Comparison of ENCODE assay signal across 8 cellular contexts in the genomic region with DNA sequence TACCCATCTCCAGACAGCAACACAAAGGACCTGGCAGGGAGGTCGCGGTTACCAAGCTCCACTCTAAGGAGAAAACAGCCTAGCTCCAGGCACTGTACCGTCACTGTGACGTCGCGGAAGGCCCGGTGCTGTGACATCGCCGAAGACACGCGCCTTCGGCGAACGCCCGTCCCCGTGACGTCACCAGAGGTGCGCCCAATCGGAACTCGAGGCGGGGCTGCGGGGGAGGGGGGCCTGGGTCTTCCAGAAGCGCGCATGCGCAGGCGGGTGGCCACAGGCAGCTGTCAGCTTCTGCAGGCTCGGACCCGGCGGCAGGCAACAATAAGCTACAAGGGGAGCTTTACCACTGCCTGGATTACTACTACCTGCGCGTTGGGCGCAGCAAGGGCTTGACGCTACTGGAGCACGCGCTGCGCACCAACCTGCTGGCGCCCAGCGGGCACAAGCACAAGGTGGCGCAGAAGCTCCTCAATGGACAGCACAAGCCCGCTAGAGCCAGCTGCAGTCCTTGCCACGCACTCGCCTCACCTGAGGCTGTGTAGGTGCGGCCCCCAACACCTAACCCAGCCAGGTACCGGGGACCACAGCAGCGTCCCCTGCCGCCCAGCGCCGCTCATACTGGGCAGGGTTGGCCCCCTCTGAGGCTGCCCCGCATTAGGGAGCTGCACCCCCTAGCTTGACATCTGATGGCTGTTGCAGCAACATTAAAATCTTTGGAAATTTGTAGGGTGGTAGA.
A peak's percentile ranks its signal among the peaks of the same experiment; 100 is the strongest.
DNase-seq lines count a peak whose midpoint lies in the region; ATAC-seq and TF ChIP-seq lines count a peak whose summit lies in the region.

No MANE protein-coding gene starts in this region.

- peak in 1 of 2 donors; percentile 39 for TF ChIP-seq EP300 in tibial nerve (IDR thresholded peaks at IDR 0.05)

- peak overlapping the region; percentile 32 to 61 (median 52) for H3K4me3 ChIP-seq in tibial nerve

- no peaks in the 10 kb centered on the region for H3K27me3 ChIP-seq in tibial nerve

- H3K27me3 Mint-ChIP-seq in T-cell = no peaks in the 10 kb centered on the region

- peaks cover 0 to 27% (median 0%) of the 10 kb centered on the region in 3 donors for H3K36me3 ChIP-seq in tibial nerve

- CTCF ChIA-PET in T-cell (lab: Charles Lee) = interaction anchor here (0.5 to 1.7 kb wide), 9 partner anchors 8 to 600 kb away, joined by 3 to 5 read pairs (median 4); no protein-coding TSS in a partner anchor

- H3K27ac Mint-ChIP-seq in T-cell = peak overlapping the region in 1 of 2 donors; percentile 44

- H3K4me1 ChIP-seq in tibial nerve = peaks cover 0 to 14% (median 7%) of the 10 kb centered on the region in 4 donors

- peaks cover 8 to 15% (median 15%) of the 10 kb centered on the region in 3 donors for H3K4me1 Mint-ChIP-seq in T-cell

- H3K27ac ChIP-seq in tibial nerve = peak overlapping the region in 2 of 4 donors; percentile 60 to 67

- 5 to 6% methylated on average over 22 to 23 of the region's 49 CpGs for WGBS in tibial nerve, 2 donors

- peak; percentile 77 to 90 (median 84) for ATAC-seq in T-cell (replicated peaks in 1 of 4)
- ATAC-seq in left ventricle myocardium superior = peak; percentile 94

- intact Hi-C loops in left ventricle myocardium superior (cut with micrococcal nuclease) (loop anchor here (10.0 kb wide), 1 partner anchor 209 kb away; a partner anchor contains a TSS), posterior vena cava (cut with DNase I) (no loop called here)

- H3K4me3 Mint-ChIP-seq in T-cell = peak overlapping the region; percentile 71 to 82 (median 76)

- H3K9me3 Mint-ChIP-seq in T-cell = no peaks in the 10 kb centered on the region

- TF ChIP-seq POLR2A in GM19099 (IDR thresholded peaks at IDR 0.05; ENCODE audit: extremely low read depth, insufficient read length, low read depth) (peak; percentile 22), tibial nerve (IDR thresholded peaks at IDR 0.05) (peak in 1 of 2 donors; percentile 33)

- DNase-seq in AG08395 (ENCODE audit: low spot score) (peak; percentile 83), HUDEP-2 (lab: John Stamatoyannopoulos, UW; ENCODE audit: unreplicated experiment in 76 of 76) (peak in 69 of 76 experiments; percentile 7 to 95 (median 77)), T-cell (peak; percentile 61 to 89 (median 84)), anterior cingulate cortex (lab: John Stamatoyannopoulos, UW) (peak in 57 of 58 donors; percentile 4 to 94 (median 86)), left ventricle myocardium superior (peak; percentile 89), posterior vena cava (ENCODE audit: low spot score) (peak; percentile 96), tibial nerve (ENCODE audit: low spot score in 2 of 2) (peak; percentile 47 to 49)

- no peaks in the 10 kb centered on the region for H3K9me3 ChIP-seq in tibial nerve

- POLR2A ChIA-PET in T-cell (lab: Charles Lee) = interaction anchor here (0.6 to 1.3 kb wide), 5 partner anchors 79 to 1375 kb away, joined by 3 to 5 read pairs (median 4); a partner anchor contains a TSS

- peaks cover 10% of the 10 kb centered on the region for H3K36me3 Mint-ChIP-seq in T-cell

- TF ChIP-seq CTCF in tibial nerve (IDR thresholded peaks at IDR 0.05) = peak in 4 of 5 experiments; percentile 19 to 63 (median 42)
